11 cellular contexts compared by ENCODE assay signal in genomic region chr18:22657619-22658018, GRCh38.
"Had no signal": no experiment of that assay in that cellular context is flagged by ENCODE, and none has a peak within 500 bp of the region (broad histone marks: within the 10 kb centered on the region; RNA-seq: fewer than 3 reads in every experiment).

No MANE protein-coding gene starts in this region.

- H3K27ac ChIP-seq: GM23248 had no signal

- H3K36me3 ChIP-seq: HAP-1 had no signal

- DNase-seq: GM23248, GOT3, H7, H9, HCEC 1CT, HFFc6 had no signal

- H3K9ac ChIP-seq: GM23248 had no signal

- H3K4me3 ChIP-seq: GM23248, GM23338, HAP-1 had no signal

- H3K9me3 ChIP-seq: HAP-1 had no signal

- H2AFZ ChIP-seq: GM23248, GM23338 had no signal

- H3K4me2 ChIP-seq: GM23338 had no signal

- H3K4me1 ChIP-seq: HAP-1 had no signal

- FAIRE-seq: H1, H54 had no signal

- ATAC-seq: GM23338, HCT116 had no signal
